ENCODE assay signal across 8 cellular contexts in genomic region chr19:7772752-7773291, GRCh38. TPM values are rescaled to one million over a fixed set of nuclear protein-coding genes. Genes with fewer than 3 reads are reported as not detected.
DNase-seq lines count a peak whose midpoint lies in the region; ATAC-seq and TF ChIP-seq lines count a peak whose summit lies in the region.

No MANE protein-coding gene starts in this region.

- peak overlapping the region; percentile 36 to 82 for H3K27ac Mint-ChIP-seq in T-cell

- no peaks in the 10 kb centered on the region for H3K36me3 Mint-ChIP-seq in T-cell

- peak in 2 of 3 donors; percentile 16 to 47 for DNase-seq in stimulated activated CD4-positive, alpha-beta T cell treated with anti-CD3 and anti-CD28 coated beads, Interleukin-12 subunit alpha, Interleukin-12 subunit beta, amount 100 ng/mL, for 48 hours (ENCODE audit: low read depth in 2 of 3, low spot score in 1 of 3)
- DNase-seq in stimulated activated CD4-positive, alpha-beta T cell treated with anti-CD3 and anti-CD28 coated beads, Interleukin-12 subunit alpha, Interleukin-12 subunit beta, amount 100 ng/mL, for 4 hours, result no peak
- peak in 1 of 34 experiments; percentile 14 for DNase-seq in T-cell
- DNase-seq in fibroblast of villous mesenchyme (ENCODE audit: low read depth), result peak; percentile 38
- DNase-seq in amygdala (lab: John Stamatoyannopoulos, UW), result no peak
- DNase-seq in NCI-H2196 (lab: John Stamatoyannopoulos, UW; ENCODE audit: unreplicated experiment), result no peak
- DNase-seq in HK-2 (ENCODE audit: unreplicated experiment), result no peak
- DNase-seq in HuH-7.5 (ENCODE audit: low spot score), result no peak

- H3K4me3 Mint-ChIP-seq in T-cell, result peak overlapping the region; percentile 31 to 41 (median 34)

- H3K4me1 Mint-ChIP-seq in T-cell, result peaks cover 14 to 16% (median 16%) of the 10 kb centered on the region in 3 donors

- CTCF ChIA-PET in T-cell (lab: Charles Lee), result no interaction called here

- POLR2A ChIA-PET in T-cell (lab: Charles Lee), result no interaction called here

- no peaks in the 10 kb centered on the region for H3K9me3 Mint-ChIP-seq in T-cell

- ATAC-seq in T-cell (replicated peaks in 1 of 4), result peak; percentile 70 to 85 (median 80)

- no peak for TF ChIP-seq CTCF in fibroblast of villous mesenchyme (IDR thresholded peaks at IDR 0.05; ENCODE audit: insufficient read depth, low read depth, low read length)

- H3K4me3 ChIP-seq in fibroblast of villous mesenchyme (ENCODE audit: low read depth, low read length), result no peak overlapping the region

- H3K27me3 Mint-ChIP-seq in T-cell, result no peaks in the 10 kb centered on the region

RNA-seq across cellular contexts. Expression of gene CLEC4M, which starts 9.8 kb away (rescaled TPM):
- total RNA-seq in T-cell (under 1 TPM in 2 of 5 donors, not detected in 3; 0.20 to 0.30 TPM), fibroblast of villous mesenchyme (under 0.01 TPM in 1 of 2 replicates, not detected in the other)

RNA-seq across cellular contexts. Expression of gene CD209, which starts 25.5 kb away (rescaled TPM):
- under 1 TPM in 1 of 5 donors, not detected in 4; 0.07 TPM for total RNA-seq in T-cell
- total RNA-seq in fibroblast of villous mesenchyme, result not detected in 2 replicates

RNA-seq across cellular contexts. Expression of gene CLEC4G, which starts 40.9 kb away (rescaled TPM):
- total RNA-seq in T-cell (not detected), fibroblast of villous mesenchyme (not detected in 2 replicates)

RNA-seq across cellular contexts. Expression of gene EVI5L, which starts 57.2 kb away (rescaled TPM):
- total RNA-seq in T-cell, result 10 to 100 TPM in 4 of 5 donors, 1 to 10 TPM in 1; 9.6 to 15.1 (median 13.7) TPM
- 24.8 and 25.5 TPM in 2 replicates for total RNA-seq in fibroblast of villous mesenchyme

Comparison
In these comparisons a context has a peak if more than half of its experiments do, and no peak if none do; other contexts are left out.
1. DNase-seq: peak in stimulated activated CD4-positive, alpha-beta T cell treated with anti-CD3 and anti-CD28 coated beads, Interleukin-12 subunit alpha, Interleukin-12 subunit beta, amount 100 ng/mL, for 48 hours (2 of 3) and fibroblast of villous mesenchyme (single experiment); none in stimulated activated CD4-positive, alpha-beta T cell treated with anti-CD3 and anti-CD28 coated beads, Interleukin-12 subunit alpha, Interleukin-12 subunit beta, amount 100 ng/mL, for 4 hours (single experiment), amygdala (0 of 56), NCI-H2196 (single experiment), HK-2 (single experiment) and HuH-7.5 (single experiment).